8 cellular contexts compared by ENCODE assay signal in the genomic region with DNA sequence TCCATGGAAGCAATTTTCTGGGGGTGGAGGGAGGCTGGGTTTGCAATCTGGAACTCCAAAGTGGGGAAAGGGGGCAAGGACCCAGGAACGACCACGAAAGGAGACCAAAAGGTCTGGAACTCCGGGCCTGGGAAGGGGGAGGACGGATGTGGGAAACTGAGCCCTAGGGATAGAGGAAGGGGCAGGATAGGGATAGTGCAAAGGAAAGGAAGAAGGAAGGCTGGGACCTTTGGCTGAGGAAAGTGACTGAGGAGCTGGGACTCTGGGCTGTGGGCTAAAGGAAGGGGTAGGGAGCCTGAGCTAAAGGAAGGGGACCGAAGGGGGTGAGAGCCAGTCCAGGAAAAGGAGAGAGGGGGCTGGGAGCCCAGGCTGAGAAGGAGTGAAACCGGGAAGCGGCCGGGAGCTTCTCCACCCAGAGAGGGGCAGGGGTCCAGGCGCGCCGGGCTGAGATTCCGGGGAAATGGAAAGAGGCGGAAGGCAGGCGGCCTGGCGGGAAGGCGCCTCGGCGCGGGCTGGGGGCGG. TPM values are rescaled to one million over a fixed set of nuclear protein-coding genes. Genes with fewer than 3 reads are reported as not detected.
DNase-seq lines count a peak whose midpoint lies in the region; ATAC-seq, FAIRE-seq and TF ChIP-seq lines count a peak whose summit lies in the region.

No MANE protein-coding gene starts in this region.

- intact Hi-C loops in OCI-LY7 (cut with micrococcal nuclease; ENCODE audit: unreplicated experiment) (loop anchor here (2.0 kb wide), 2 partner anchors 18 to 42 kb away; no protein-coding TSS in a partner anchor), pancreas (cut with DNase I) (no loop called here)

- DNase-seq in OCI-LY7 (ENCODE audit: low spot score) (no peak), pancreas (no peak), SW 1271 (lab: John Stamatoyannopoulos, UW) (no peak)

- peak overlapping the region; percentile 77 for H3K4me3 ChIP-seq in OCI-LY7 (ENCODE audit: low read depth, low read length, poor library complexity, severe bottlenecking)
- peak overlapping the region; percentile 74 to 75 for H3K4me3 ChIP-seq in esophagus (ENCODE audit: low read depth in 1 of 2, low read length in 2 of 2)
- H3K4me3 ChIP-seq in pancreas: peak overlapping the region; percentile 42 to 81 (median 66)

- TF ChIP-seq CTCF in OCI-LY7 (conservative IDR thresholded peaks at IDR 0.05; ENCODE audit: low read length): no peak
- no peak for TF ChIP-seq CTCF in pancreas (IDR thresholded peaks at IDR 0.05)

- no peak overlapping the region for H2AFZ ChIP-seq in OCI-LY7 (ENCODE audit: low read length)

- ATAC-seq in GM18511 (IDR thresholded peaks at IDR 0.05; ENCODE audit: unreplicated experiment) (peak; percentile 7), pancreas (peak in 2 of 4 donors; percentile 1 to 7), GM19397 (IDR thresholded peaks at IDR 0.05; ENCODE audit: unreplicated experiment) (no peak), GM18861 (IDR thresholded peaks at IDR 0.05; ENCODE audit: unreplicated experiment) (no peak), GM21381 (IDR thresholded peaks at IDR 0.05; ENCODE audit: unreplicated experiment) (no peak)

- H3K4me2 ChIP-seq in OCI-LY7 (ENCODE audit: low read length): peak overlapping the region; percentile 79

- H4K20me1 ChIP-seq in OCI-LY7 (ENCODE audit: insufficient read depth, low read length): peaks cover 13% of the 10 kb centered on the region; the same call in 1 of the 2 replicates

- H3K79me2 ChIP-seq in OCI-LY7 (ENCODE audit: insufficient read depth, low read depth, low read length): peaks cover 35% of the 10 kb centered on the region

- H3K4me1 ChIP-seq in OCI-LY7 (ENCODE audit: insufficient read depth, low read length, poor library complexity, severe bottlenecking) (peaks cover 53% of the 10 kb centered on the region), esophagus (ENCODE audit: control insufficient read depth in 2 of 2, insufficient read depth in 2 of 2, low read length in 1 of 2) (peaks cover 9 to 14% of the 10 kb centered on the region in 2 donors), pancreas (peaks cover 10 to 30% (median 28%) of the 10 kb centered on the region in 3 donors)

- FAIRE-seq in pancreas (lab: Jason Lieb, UNC): no peak

- CTCF ChIA-PET in OCI-LY7 (lab: Charles Lee; ENCODE audit: unreplicated experiment): interaction anchor here (0.6 to 2.3 kb wide), 3 partner anchors 12 to 42 kb away, joined by 3 to 6 read pairs (median 4); no protein-coding TSS in a partner anchor

- no peak overlapping the region for H3K27ac ChIP-seq in OCI-LY7 (ENCODE audit: low read depth, low read length, poor library complexity, severe bottlenecking)
- H3K27ac ChIP-seq in esophagus (ENCODE audit: low read depth in 2 of 2, low read length in 1 of 2): peak overlapping the region; percentile 92 to 93
- peak overlapping the region; percentile 56 to 83 (median 76) for H3K27ac ChIP-seq in pancreas

- 3 to 15% methylated on average over 11 to 20 of the region's 20 CpGs for WGBS in esophagus, 2 donors
- WGBS in pancreas, 2 donors: 3 to 6% methylated on average over 20 of the region's 20 CpGs

- no TSS peak for BruUV-seq in OCI-LY7 (replicated peaks; lab: Mats Ljungman, UMichigan)

- POLR2A ChIA-PET in OCI-LY7 (lab: Charles Lee): interaction anchor here (0.6 to 3.8 kb wide), 9 partner anchors 8 to 857 kb away, joined by 3 to 48 read pairs (median 3); no protein-coding TSS in a partner anchor

- H3K9me2 ChIP-seq in OCI-LY7 (ENCODE audit: insufficient read depth, low read length): no peaks in the 10 kb centered on the region

- H3K27me3 ChIP-seq in esophagus (ENCODE audit: control insufficient read depth in 1 of 2, insufficient read depth in 2 of 2, low read length in 2 of 2) (no peaks in the 10 kb centered on the region), pancreas (no peaks in the 10 kb centered on the region)

- H3K36me3 ChIP-seq in OCI-LY7 (ENCODE audit: insufficient read depth, low read length): no peaks in the 10 kb centered on the region
- H3K36me3 ChIP-seq in esophagus (ENCODE audit: control insufficient read depth in 2 of 2, insufficient read depth in 2 of 2, low read length in 1 of 2): no peaks in the 10 kb centered on the region
- H3K36me3 ChIP-seq in pancreas: no peaks in the 10 kb centered on the region

- H3K9me3 ChIP-seq in OCI-LY7 (ENCODE audit: low read length): no peaks in the 10 kb centered on the region
- H3K9me3 ChIP-seq in esophagus (ENCODE audit: control insufficient read depth in 2 of 2, insufficient read depth in 1 of 2, low read depth in 1 of 2, low read length in 1 of 2): no peaks in the 10 kb centered on the region
- no peaks in the 10 kb centered on the region for H3K9me3 ChIP-seq in pancreas

RNA-seq across cellular contexts. Expression of a gene that starts 0.4 kb away (rescaled TPM):
- total RNA-seq in OCI-LY7 (2014; rRNA removed; shearing (Covaris generic)): 5.3 and 5.8 TPM in 2 replicates
- total RNA-seq in OCI-LY7 (2022) (17.4 and 19.2 TPM in 2 replicates), pancreas (10 to 100 TPM in 4 of 6 donors, 1 to 10 TPM in 2; 8.3 to 20.6 (median 11.1) TPM)
- polyA plus RNA-seq in esophagus (10 to 100 TPM in 1 of 2 donors, 1 to 10 TPM in 1; 9.1 to 16.1 TPM), pancreas (10 to 100 TPM in 1 of 2 donors, 1 to 10 TPM in 1; 9.8 to 15.0 TPM)
